ENCODE assay signal across 10 cellular contexts in the genomic region with DNA sequence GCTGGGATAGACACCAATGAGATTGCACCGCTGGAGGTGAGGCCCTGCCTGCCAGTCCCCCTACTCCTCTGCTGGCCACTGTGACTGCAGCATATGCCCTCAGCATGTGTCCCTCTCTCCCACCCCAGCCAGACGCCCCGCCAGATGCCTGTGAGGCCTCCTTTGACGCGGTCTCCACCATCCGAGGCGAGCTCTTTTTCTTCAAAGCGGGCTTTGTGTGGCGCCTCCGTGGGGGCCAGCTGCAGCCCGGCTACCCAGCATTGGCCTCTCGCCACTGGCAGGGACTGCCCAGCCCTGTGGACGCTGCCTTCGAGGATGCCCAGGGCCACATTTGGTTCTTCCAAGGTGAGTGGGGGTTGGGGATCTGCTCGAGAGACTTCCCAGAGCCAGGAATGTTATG. TPM values are rescaled to one million over a fixed set of nuclear protein-coding genes. Genes with fewer than 3 reads are reported as not detected.
DNase-seq lines count a peak whose midpoint lies in the region; ATAC-seq and TF ChIP-seq lines count a peak whose summit lies in the region.
"Had no signal": no experiment of that assay in that cellular context is flagged by ENCODE, and none has a peak within 500 bp of the region (broad histone marks: within the 10 kb centered on the region; RNA-seq: fewer than 3 reads in every experiment).

No MANE protein-coding gene starts in this region.

- peak overlapping the region; percentile 79 for H3K27ac ChIP-seq in substantia nigra (ENCODE audit: low read depth, low read length, poor library complexity, severe bottlenecking)
- H3K27ac ChIP-seq: thyroid gland had no signal

- CTCF ChIA-PET in WTC11 (lab: Charles Lee) = interaction anchor here (1.6 to 1.7 kb wide), 2 partner anchors 69 to 113 kb away, joined by 4 to 5 read pairs; partner anchors contain the start of gene MIF

- H3K9me3 Mint-ChIP-seq in WTC11 = no peaks in the 10 kb centered on the region
- H3K9me3 Mint-ChIP-seq: activated naive CD4-positive, alpha-beta T cell treated with anti-CD3 and anti-CD28 coated beads, Interleukin-2, amount 10 ng/mL, durations not matched to agents 7 days and 5 days had no signal

- no peaks in the 10 kb centered on the region for H3K36me3 Mint-ChIP-seq in WTC11
- H3K36me3 Mint-ChIP-seq: activated naive CD4-positive, alpha-beta T cell treated with anti-CD3 and anti-CD28 coated beads, Interleukin-2, amount 10 ng/mL, durations not matched to agents 7 days and 5 days had no signal

- no peak for ATAC-seq in WTC11

- no peak for DNase-seq in WTC11 (ENCODE audit: low spot score)
- peak in 49 of 51 donors; percentile 12 to 92 (median 69) for DNase-seq in hypothalamus (lab: John Stamatoyannopoulos, UW)
- DNase-seq in substantia nigra (lab: John Stamatoyannopoulos, UW) = peak in 48 of 49 donors; percentile 36 to 93 (median 80)
- no peak for DNase-seq in SW 1271 (lab: John Stamatoyannopoulos, UW)
- no peak for DNase-seq in stimulated activated CD4-positive, alpha-beta T cell treated with anti-CD3 and anti-CD28 coated beads, Interleukin-2, amount 100 ng/mL, for 24 hours
- DNase-seq: activated naive CD4-positive, alpha-beta T cell treated with anti-CD3 and anti-CD28 coated beads, Interleukin-2, amount 10 ng/mL, durations not matched to agents 7 days and 5 days; COR-L47; thyroid gland had no signal

- no peaks in the 10 kb centered on the region; the same call in 1 of the 2 replicates for H3K27me3 Mint-ChIP-seq in WTC11 (ENCODE audit: low read depth)

- H3K4me3 Mint-ChIP-seq in WTC11 = no peak overlapping the region
- H3K4me3 Mint-ChIP-seq: activated naive CD4-positive, alpha-beta T cell treated with anti-CD3 and anti-CD28 coated beads, Interleukin-2, amount 10 ng/mL, durations not matched to agents 7 days and 5 days had no signal

- POLR2A ChIA-PET in WTC11 (lab: Charles Lee) = no interaction called here

- H3K4me1 Mint-ChIP-seq in WTC11 = 0 out of 2 replicates have a peak, but pooled peaks cover under 1% of the 10 kb centered on the region

- no peak for TF ChIP-seq CTCF in WTC11 (IDR thresholded peaks at IDR 0.05)

- peak overlapping the region; percentile 41; the same call in 1 of the 2 replicates for H3K27ac Mint-ChIP-seq in WTC11
- H3K27ac Mint-ChIP-seq: activated naive CD4-positive, alpha-beta T cell treated with anti-CD3 and anti-CD28 coated beads, Interleukin-2, amount 10 ng/mL, durations not matched to agents 7 days and 5 days had no signal

TF ChIP-seq in WTC11, 78 proteins besides CTCF, POLR2A, EP300 and RAD21:
- no peak for TF ChIP-seq KAT7 (CRISPR knock-in tag; IDR thresholded peaks at IDR 0.05; ENCODE audit: borderline replicate concordance)
- TF ChIP-seq CDX4 (CRISPR knock-in tag; IDR thresholded peaks at IDR 0.05; ENCODE audit: borderline replicate concordance) = no peak
- TF ChIP-seq TEAD1 (CRISPR knock-in tag; IDR thresholded peaks at IDR 0.05) = no peak
- TF ChIP-seq ERG (CRISPR knock-in tag; IDR thresholded peaks at IDR 0.05) = no peak
- no peak for TF ChIP-seq SMAD4 (CRISPR knock-in tag; IDR thresholded peaks at IDR 0.05)
- no peak for TF ChIP-seq MYBL2 (CRISPR knock-in tag; IDR thresholded peaks at IDR 0.05)
- no peak for TF ChIP-seq GTF2I (CRISPR knock-in tag; conservative IDR thresholded peaks at IDR 0.05)
- no peak for TF ChIP-seq ZNF396 (CRISPR knock-in tag; IDR thresholded peaks at IDR 0.05; ENCODE audit: borderline replicate concordance)
- TF ChIP-seq ZNF671 (CRISPR knock-in tag; IDR thresholded peaks at IDR 0.05) = no peak
- no peak for TF ChIP-seq FOXP1 (CRISPR knock-in tag; IDR thresholded peaks at IDR 0.05; ENCODE audit: borderline replicate concordance)
- TF ChIP-seq, protein P1, sequence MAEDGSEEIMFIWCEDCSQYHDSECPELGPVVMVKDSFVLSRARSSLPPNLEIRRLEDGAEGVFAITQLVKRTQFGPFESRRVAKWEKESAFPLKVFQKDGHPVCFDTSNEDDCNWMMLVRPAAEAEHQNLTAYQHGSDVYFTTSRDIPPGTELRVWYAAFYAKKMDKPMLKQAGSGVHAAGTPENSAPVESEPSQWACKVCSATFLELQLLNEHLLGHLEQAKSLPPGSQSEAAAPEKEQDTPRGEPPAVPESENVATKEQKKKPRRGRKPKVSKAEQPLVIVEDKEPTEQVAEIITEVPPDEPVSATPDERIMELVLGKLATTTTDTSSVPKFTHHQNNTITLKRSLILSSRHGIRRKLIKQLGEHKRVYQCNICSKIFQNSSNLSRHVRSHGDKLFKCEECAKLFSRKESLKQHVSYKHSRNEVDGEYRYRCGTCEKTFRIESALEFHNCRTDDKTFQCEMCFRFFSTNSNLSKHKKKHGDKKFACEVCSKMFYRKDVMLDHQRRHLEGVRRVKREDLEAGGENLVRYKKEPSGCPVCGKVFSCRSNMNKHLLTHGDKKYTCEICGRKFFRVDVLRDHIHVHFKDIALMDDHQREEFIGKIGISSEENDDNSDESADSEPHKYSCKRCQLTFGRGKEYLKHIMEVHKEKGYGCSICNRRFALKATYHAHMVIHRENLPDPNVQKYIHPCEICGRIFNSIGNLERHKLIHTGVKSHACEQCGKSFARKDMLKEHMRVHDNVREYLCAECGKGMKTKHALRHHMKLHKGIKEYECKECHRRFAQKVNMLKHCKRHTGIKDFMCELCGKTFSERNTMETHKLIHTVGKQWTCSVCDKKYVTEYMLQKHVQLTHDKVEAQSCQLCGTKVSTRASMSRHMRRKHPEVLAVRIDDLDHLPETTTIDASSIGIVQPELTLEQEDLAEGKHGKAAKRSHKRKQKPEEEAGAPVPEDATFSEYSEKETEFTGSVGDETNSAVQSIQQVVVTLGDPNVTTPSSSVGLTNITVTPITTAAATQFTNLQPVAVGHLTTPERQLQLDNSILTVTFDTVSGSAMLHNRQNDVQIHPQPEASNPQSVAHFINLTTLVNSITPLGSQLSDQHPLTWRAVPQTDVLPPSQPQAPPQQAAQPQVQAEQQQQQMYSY (CRISPR knock-in tag; IDR thresholded peaks at IDR 0.05) = no peak
- TF ChIP-seq, protein P2, sequence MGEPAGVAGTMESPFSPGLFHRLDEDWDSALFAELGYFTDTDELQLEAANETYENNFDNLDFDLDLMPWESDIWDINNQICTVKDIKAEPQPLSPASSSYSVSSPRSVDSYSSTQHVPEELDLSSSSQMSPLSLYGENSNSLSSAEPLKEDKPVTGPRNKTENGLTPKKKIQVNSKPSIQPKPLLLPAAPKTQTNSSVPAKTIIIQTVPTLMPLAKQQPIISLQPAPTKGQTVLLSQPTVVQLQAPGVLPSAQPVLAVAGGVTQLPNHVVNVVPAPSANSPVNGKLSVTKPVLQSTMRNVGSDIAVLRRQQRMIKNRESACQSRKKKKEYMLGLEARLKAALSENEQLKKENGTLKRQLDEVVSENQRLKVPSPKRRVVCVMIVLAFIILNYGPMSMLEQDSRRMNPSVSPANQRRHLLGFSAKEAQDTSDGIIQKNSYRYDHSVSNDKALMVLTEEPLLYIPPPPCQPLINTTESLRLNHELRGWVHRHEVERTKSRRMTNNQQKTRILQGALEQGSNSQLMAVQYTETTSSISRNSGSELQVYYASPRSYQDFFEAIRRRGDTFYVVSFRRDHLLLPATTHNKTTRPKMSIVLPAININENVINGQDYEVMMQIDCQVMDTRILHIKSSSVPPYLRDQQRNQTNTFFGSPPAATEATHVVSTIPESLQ (CRISPR knock-in tag; IDR thresholded peaks at IDR 0.05) = no peak
- TF ChIP-seq GABPB1 (CRISPR knock-in tag; IDR thresholded peaks at IDR 0.05) = no peak

RNA-seq across cellular contexts. Expression of gene SMARCB1, which starts 5.7 kb away (rescaled TPM):
- 135 to 149 TPM (median 146 TPM) in 3 replicates for total RNA-seq in WTC11 (2021)

RNA-seq across cellular contexts. Expression of gene MMP11, which starts 8.4 kb away (rescaled TPM):
- total RNA-seq in WTC11 (2021) = 14.5 to 16.5 TPM (median 16.2 TPM) in 3 replicates

RNA-seq across cellular contexts. Expression of gene CHCHD10, which starts 13.3 kb away (rescaled TPM):
- 170 to 198 TPM (median 171 TPM) in 3 replicates for total RNA-seq in WTC11 (2021)

RNA-seq across cellular contexts. Expression of gene C22orf15, which starts 18.3 kb away (rescaled TPM):
- total RNA-seq in WTC11 (2021) = 2.7 to 3.6 TPM (median 3.5 TPM) in 3 replicates
- total RNA-seq: cerebellum, esophagus mucosa, thyroid gland had no signal

RNA-seq across cellular contexts. Expression of gene VPREB3, which starts 26.8 kb away (rescaled TPM):
- 0.81 to 1.3 TPM (median 0.87 TPM) in 3 replicates for total RNA-seq in WTC11 (2021)
- total RNA-seq: cerebellum, thyroid gland had no signal

Comparison
In these comparisons a context has a peak if more than half of its experiments do, and no peak if none do; other contexts are left out.
1. DNase-seq: peak in hypothalamus (49 of 51) and substantia nigra (48 of 49); none in WTC11 (single experiment), SW 1271 (0 of 2) and stimulated activated CD4-positive, alpha-beta T cell treated with anti-CD3 and anti-CD28 coated beads, Interleukin-2, amount 100 ng/mL, for 24 hours (0 of 2).